In genomic region chr6:106069478-106069877, GRCh38 we compare ENCODE assay signal across 9 cellular contexts. TPM values are rescaled to one million over a fixed set of nuclear protein-coding genes. Genes with fewer than 3 reads are reported as not detected.
DNase-seq lines count a peak whose midpoint lies in the region; ATAC-seq, FAIRE-seq and TF ChIP-seq lines count a peak whose summit lies in the region.
"Had no signal": no experiment of that assay in that cellular context is flagged by ENCODE, and none has a peak within 500 bp of the region (broad histone marks: within the 10 kb centered on the region; RNA-seq: fewer than 3 reads in every experiment).

No MANE protein-coding gene starts in this region.

- H2BK5ac ChIP-seq in H1 (ENCODE audit: low read depth, low read length): no peak overlapping the region

- no peaks in the 10 kb centered on the region for H3K9me3 ChIP-seq in H1 (ENCODE audit: insufficient read depth in 2 of 2, low read depth in 1 of 2, low read length in 1 of 2)

- TF ChIP-seq EP300 in H1 (IDR thresholded peaks at IDR 0.05; ENCODE audit: borderline replicate concordance in 1 of 2, low read depth in 2 of 2, low read length in 2 of 2): no peak

- no peak for TF ChIP-seq RAD21 in H1 (IDR thresholded peaks at IDR 0.05 in 1 of 2, conservative IDR thresholded peaks at IDR 0.05 in 1 of 2; ENCODE audit: low read depth in 2 of 2, low read length in 2 of 2)

- H3K79me1 ChIP-seq in H1 (ENCODE audit: low read depth, low read length): no peaks in the 10 kb centered on the region

- H3K14ac ChIP-seq in H1 (ENCODE audit: insufficient read length): no peak overlapping the region

- H2BK20ac ChIP-seq in H1 (ENCODE audit: low read length): no peak overlapping the region

- no peak overlapping the region for H3K27ac Mint-ChIP-seq in activated naive CD4-positive, alpha-beta T cell treated with anti-CD3 and anti-CD28 coated beads for 36 hours

- H3K27me3 Mint-ChIP-seq in activated naive CD4-positive, alpha-beta T cell treated with anti-CD3 and anti-CD28 coated beads for 36 hours (ENCODE audit: low read depth): no peaks in the 10 kb centered on the region

- no peaks in the 10 kb centered on the region for H3K36me3 ChIP-seq in H1 (ENCODE audit: control insufficient read depth in 2 of 4, insufficient read depth in 4 of 4, low read length in 3 of 4)

- H2BK15ac ChIP-seq in H1 (ENCODE audit: low read length): no peak overlapping the region

- H3K27me3 ChIP-seq in H1 (replicated peaks in 1 of 4; ENCODE audit: control insufficient read depth in 3 of 4, extremely low read depth in 1 of 4, insufficient read depth in 3 of 4, low read length in 3 of 4): no peaks in the 10 kb centered on the region

- H2BK12ac ChIP-seq in H1 (ENCODE audit: low read depth, low read length): no peak overlapping the region

- no peak overlapping the region for H3K18ac ChIP-seq in H1 (ENCODE audit: extremely low read depth, low read length)

- no peak for ATAC-seq in GM21526 (IDR thresholded peaks at IDR 0.05; ENCODE audit: low FRiP score, unreplicated experiment)
- ATAC-seq in GM21367 (IDR thresholded peaks at IDR 0.05; ENCODE audit: unreplicated experiment): no peak
- ATAC-seq in GM18505 (IDR thresholded peaks at IDR 0.05; ENCODE audit: unreplicated experiment): no peak

- H4K5ac ChIP-seq in H1 (ENCODE audit: insufficient read length, low read depth, low read length): no peak overlapping the region

- POLR2A ChIA-PET in H1 (lab: Charles Lee; ENCODE audit: partially characterized antibody): no interaction called here

- H3K4me2 ChIP-seq in H1 (ENCODE audit: insufficient read depth in 1 of 2, low read depth in 2 of 2, low read length in 2 of 2): no peak overlapping the region

- no peaks in the 10 kb centered on the region for H3K79me2 ChIP-seq in H1 (ENCODE audit: control insufficient read depth in 1 of 2, insufficient read depth in 2 of 2, low read length in 2 of 2)

- no peak overlapping the region for H3K4ac ChIP-seq in H1 (replicated peaks; ENCODE audit: insufficient read length, low read depth, low read length)

- H3K4me3 Mint-ChIP-seq in activated naive CD4-positive, alpha-beta T cell treated with anti-CD3 and anti-CD28 coated beads for 36 hours: no peak overlapping the region

- H2AK5ac ChIP-seq in H1 (ENCODE audit: low read depth, low read length): no peak overlapping the region

- no peaks in the 10 kb centered on the region for H3K4me1 ChIP-seq in H1 (replicated peaks in 1 of 4; ENCODE audit: control insufficient read depth in 3 of 4, insufficient read depth in 4 of 4, low read length in 3 of 4)

- TF ChIP-seq POLR2A in H1 (IDR thresholded peaks at IDR 0.05; ENCODE audit: control extremely low read depth in 1 of 2, low read depth in 2 of 2, low read length in 2 of 2) (no peak), GM18505 (IDR thresholded peaks at IDR 0.05; ENCODE audit: borderline replicate concordance, extremely low read depth, insufficient read depth, insufficient read length) (no peak)

- H3K36me3 Mint-ChIP-seq in activated naive CD4-positive, alpha-beta T cell treated with anti-CD3 and anti-CD28 coated beads for 36 hours (ENCODE audit: low read depth): no peaks in the 10 kb centered on the region

- 0 out of 2 replicates have a peak overlapping the region, but pooled peaks have one; percentile 41 for H2AFZ ChIP-seq in H1 (ENCODE audit: low read length)

- no peak for TF ChIP-seq CTCF in H1 (IDR thresholded peaks at IDR 0.05; ENCODE audit: control extremely low read depth in 1 of 3, insufficient read depth in 1 of 3, low read depth in 1 of 3, low read length in 3 of 3)

- DNase-seq in HK-2 (ENCODE audit: unreplicated experiment): peak; percentile 63
- DNase-seq in NCI-H524 treated with DMSO at 0.1 percent for 48 hours (lab: John Stamatoyannopoulos, UW): peak; percentile 79
- no peak for DNase-seq in H1 (ENCODE audit: low read depth in 1 of 2, low spot score in 2 of 2)
- DNase-seq in smooth muscle cell of the brain vasculature (ENCODE audit: low read depth, low spot score): peak; percentile 85
- DNase-seq in activated naive CD4-positive, alpha-beta T cell treated with anti-CD3 and anti-CD28 coated beads for 36 hours: no peak
- DNase-seq: T1000 had no signal

- H3K56ac ChIP-seq in H1 (replicated peaks; ENCODE audit: insufficient read length, low read depth, low read length): no peak overlapping the region

- H3K4me3 ChIP-seq in H1 (ENCODE audit: extremely low read depth in 1 of 4, insufficient read depth in 2 of 4, low read depth in 3 of 4, low read length in 4 of 4): no peak overlapping the region

- no peak for FAIRE-seq in H1 (lab: Jason Lieb, UNC)

- H4K8ac ChIP-seq in H1 (ENCODE audit: extremely low read depth, insufficient read depth, low read length): no peak overlapping the region

- no peaks in the 10 kb centered on the region for H3K23me2 ChIP-seq in H1 (ENCODE audit: low read depth, low read length)

- no peak overlapping the region for H3K27ac ChIP-seq in H1 (ENCODE audit: low read depth, low read length)

- no peak overlapping the region for H3K9ac ChIP-seq in H1 (replicated peaks in 1 of 4; ENCODE audit: extremely low read depth in 1 of 4, low read depth in 3 of 4, low read length in 3 of 4)

- intact Hi-C loops in activated naive CD4-positive, alpha-beta T cell treated with anti-CD3 and anti-CD28 coated beads for 36 hours (cut with micrococcal nuclease): no loop called here

- CTCF ChIA-PET in H1 (lab: Charles Lee; ENCODE audit: partially characterized antibody): interaction anchor here (0.8 to 1.7 kb wide), 2 partner anchors 10 to 234 kb away, joined by 4 to 8 read pairs; no protein-coding TSS in a partner anchor
- CTCF ChIA-PET in activated naive CD4-positive, alpha-beta T cell treated with anti-CD3 and anti-CD28 coated beads for 36 hours (lab: Charles Lee): no interaction called here

- no peaks in the 10 kb centered on the region for H3K4me1 Mint-ChIP-seq in activated naive CD4-positive, alpha-beta T cell treated with anti-CD3 and anti-CD28 coated beads for 36 hours (ENCODE audit: low read depth)

- H4K20me1 ChIP-seq in H1 (replicated peaks in 1 of 2; ENCODE audit: control insufficient read depth in 1 of 2, insufficient read depth in 2 of 2, low read length in 2 of 2): no peaks in the 10 kb centered on the region

- H4K91ac ChIP-seq in H1 (replicated peaks; ENCODE audit: insufficient read length, low read length): no peak overlapping the region

- no peak overlapping the region for H3K23ac ChIP-seq in H1 (ENCODE audit: insufficient read length)

- H2BK120ac ChIP-seq in H1 (replicated peaks; ENCODE audit: low read depth, low read length): no peak overlapping the region

- H3K9me3 Mint-ChIP-seq in activated naive CD4-positive, alpha-beta T cell treated with anti-CD3 and anti-CD28 coated beads for 36 hours: no peaks in the 10 kb centered on the region

- 87% methylated on average over 8 of the region's 8 CpGs; no CpG with 5 or more reads in 1 of the 2 experiments for WGBS in H1 (ENCODE audit: extremely low coverage in 1 of 2, insufficient coverage in 1 of 2, insufficient read length in 1 of 2, insufficient replicate concordance in 2 of 2, low coverage in 1 of 2, low lambda C conversion rate in 2 of 2, missing lambda C conversion rate in 1 of 2), 2 experiments

TF ChIP-seq in H1, 55 proteins besides CTCF, POLR2A, EP300 and RAD21 (continues in another document):
- TF ChIP-seq RNF2 (IDR thresholded peaks at IDR 0.05; ENCODE audit: borderline replicate concordance, low read depth, low read length, missing control alignments, poor library complexity, severe bottlenecking): no peak

RNA-seq across cellular contexts. Expression of gene PRDM1, which starts 16.7 kb away (rescaled TPM):
- total RNA-seq in H1 (2021; fragmentation: NEBNext Ultra II Directional; extraction: Animal tissue kit (Norgen Biotek cat#: 25700)): 0.74 and 1.1 TPM in 2 replicates
- polyA plus RNA-seq in H1 (2011; rRNA removed): 0.17 and 0.21 TPM in 2 replicates
- polyA plus RNA-seq in H1 (2011; cell fraction: cytosol; rRNA removed): 0.10 TPM
- polyA plus RNA-seq in H1 (2011; cell fraction: nucleus; rRNA removed): 0.31 TPM
- polyA plus RNA-seq in H1 (2012, experiment 1 of 2): 0.29 to 0.72 TPM (median 0.37 TPM) in 4 replicates
- 0.35 TPM for polyA plus RNA-seq in H1 (2012, experiment 2 of 2)
- 0.45 TPM for polyA plus RNA-seq in H1 (2013, experiment 1 of 2)
- polyA plus RNA-seq in H1 (2013, experiment 2 of 2): 0.39 TPM
- 0.35 and 2.6 TPM in 2 replicates for polyA minus RNA-seq in H1 (2011; rRNA and poly(A)+ RNA removed)
- polyA minus RNA-seq in H1 (2011; cell fraction: cytosol; rRNA and poly(A)+ RNA removed): not detected
- 0.40 TPM for polyA minus RNA-seq in H1 (2011; cell fraction: nucleus; rRNA and poly(A)+ RNA removed)
- 1 to 10 TPM; 3.4 to 4.0 TPM for total RNA-seq in activated naive CD4-positive, alpha-beta T cell treated with anti-CD3 and anti-CD28 coated beads for 36 hours

Comparison
In these comparisons a context has a peak if more than half of its experiments do, and no peak if none do; other contexts are left out.
1. DNase-seq: peak in HK-2 (single experiment), NCI-H524 treated with DMSO at 0.1 percent for 48 hours (single experiment) and smooth muscle cell of the brain vasculature (single experiment); none in H1 (0 of 2) and activated naive CD4-positive, alpha-beta T cell treated with anti-CD3 and anti-CD28 coated beads for 36 hours (single experiment).